ENCODE assay signal across 1 cellular context in genomic region chr10:77501846-77502251, GRCh38.
TF ChIP-seq lines count a peak whose summit lies in the region.

No MANE protein-coding gene starts in this region.

TF ChIP-seq in HCT116, 20 proteins besides CTCF, POLR2A, EP300 and RAD21 (continued from another document):
- TF ChIP-seq, protein P1, sequence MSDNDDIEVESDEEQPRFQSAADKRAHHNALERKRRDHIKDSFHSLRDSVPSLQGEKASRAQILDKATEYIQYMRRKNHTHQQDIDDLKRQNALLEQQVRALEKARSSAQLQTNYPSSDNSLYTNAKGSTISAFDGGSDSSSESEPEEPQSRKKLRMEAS (IDR thresholded peaks at IDR 0.05) = no peak
- no peak for TF ChIP-seq FOSL1 (IDR thresholded peaks at IDR 0.05; ENCODE audit: low read depth)
- TF ChIP-seq EZH2phosphoT487 (IDR thresholded peaks at IDR 0.05; ENCODE audit: borderline replicate concordance) = no peak
